ENCODE assay signal across 1 cellular context in the genomic region with DNA sequence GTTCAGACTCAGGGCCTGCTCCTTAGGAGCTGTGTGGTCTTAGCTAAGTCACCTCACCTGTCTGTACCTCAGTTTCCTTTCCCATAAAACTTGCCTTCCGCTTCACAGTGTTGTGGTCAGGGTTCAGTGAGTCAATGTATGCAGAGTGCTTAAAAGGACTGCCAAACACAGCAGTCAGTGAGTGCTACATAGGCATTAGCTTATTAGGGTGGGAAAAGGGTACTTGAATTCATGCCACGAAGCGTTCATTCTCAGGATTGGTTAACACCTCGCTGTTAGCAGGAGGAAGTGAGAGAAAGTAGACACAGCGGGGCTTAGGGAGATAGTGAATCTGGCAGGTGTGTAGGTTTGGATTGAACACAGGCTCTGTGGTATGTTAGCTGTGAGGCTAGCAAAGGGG.
TF ChIP-seq lines count a peak whose summit lies in the region.

No MANE protein-coding gene starts in this region.

TF ChIP-seq in WTC11, 78 proteins besides CTCF, POLR2A, EP300 and RAD21:
- no peak for TF ChIP-seq ZNF138 (CRISPR knock-in tag; conservative IDR thresholded peaks at IDR 0.05)
- no peak for TF ChIP-seq MXD4 (CRISPR knock-in tag; IDR thresholded peaks at IDR 0.05; ENCODE audit: borderline replicate concordance)
- no peak for TF ChIP-seq ELF4 (CRISPR knock-in tag; IDR thresholded peaks at IDR 0.05; ENCODE audit: low read depth)
- no peak for TF ChIP-seq NFE2L1 (CRISPR knock-in tag; IDR thresholded peaks at IDR 0.05)
- TF ChIP-seq, protein P1, sequence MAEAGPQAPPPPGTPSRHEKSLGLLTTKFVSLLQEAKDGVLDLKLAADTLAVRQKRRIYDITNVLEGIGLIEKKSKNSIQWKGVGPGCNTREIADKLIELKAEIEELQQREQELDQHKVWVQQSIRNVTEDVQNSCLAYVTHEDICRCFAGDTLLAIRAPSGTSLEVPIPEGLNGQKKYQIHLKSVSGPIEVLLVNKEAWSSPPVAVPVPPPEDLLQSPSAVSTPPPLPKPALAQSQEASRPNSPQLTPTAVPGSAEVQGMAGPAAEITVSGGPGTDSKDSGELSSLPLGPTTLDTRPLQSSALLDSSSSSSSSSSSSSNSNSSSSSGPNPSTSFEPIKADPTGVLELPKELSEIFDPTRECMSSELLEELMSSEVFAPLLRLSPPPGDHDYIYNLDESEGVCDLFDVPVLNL (CRISPR knock-in tag; IDR thresholded peaks at IDR 0.05; ENCODE audit: borderline replicate concordance, low read depth), result no peak
- no peak for TF ChIP-seq NFYB (CRISPR knock-in tag; conservative IDR thresholded peaks at IDR 0.05; ENCODE audit: low read depth)
- TF ChIP-seq, protein P2, sequence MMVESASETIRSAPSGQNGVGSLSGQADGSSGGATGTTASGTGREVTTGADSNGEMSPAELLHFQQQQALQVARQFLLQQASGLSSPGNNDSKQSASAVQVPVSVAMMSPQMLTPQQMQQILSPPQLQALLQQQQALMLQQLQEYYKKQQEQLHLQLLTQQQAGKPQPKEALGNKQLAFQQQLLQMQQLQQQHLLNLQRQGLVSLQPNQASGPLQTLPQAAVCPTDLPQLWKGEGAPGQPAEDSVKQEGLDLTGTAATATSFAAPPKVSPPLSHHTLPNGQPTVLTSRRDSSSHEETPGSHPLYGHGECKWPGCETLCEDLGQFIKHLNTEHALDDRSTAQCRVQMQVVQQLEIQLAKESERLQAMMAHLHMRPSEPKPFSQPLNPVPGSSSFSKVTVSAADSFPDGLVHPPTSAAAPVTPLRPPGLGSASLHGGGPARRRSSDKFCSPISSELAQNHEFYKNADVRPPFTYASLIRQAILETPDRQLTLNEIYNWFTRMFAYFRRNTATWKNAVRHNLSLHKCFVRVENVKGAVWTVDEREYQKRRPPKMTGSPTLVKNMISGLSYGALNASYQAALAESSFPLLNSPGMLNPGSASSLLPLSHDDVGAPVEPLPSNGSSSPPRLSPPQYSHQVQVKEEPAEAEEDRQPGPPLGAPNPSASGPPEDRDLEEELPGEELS (CRISPR knock-in tag; IDR thresholded peaks at IDR 0.05), result no peak
- TF ChIP-seq, protein P3, sequence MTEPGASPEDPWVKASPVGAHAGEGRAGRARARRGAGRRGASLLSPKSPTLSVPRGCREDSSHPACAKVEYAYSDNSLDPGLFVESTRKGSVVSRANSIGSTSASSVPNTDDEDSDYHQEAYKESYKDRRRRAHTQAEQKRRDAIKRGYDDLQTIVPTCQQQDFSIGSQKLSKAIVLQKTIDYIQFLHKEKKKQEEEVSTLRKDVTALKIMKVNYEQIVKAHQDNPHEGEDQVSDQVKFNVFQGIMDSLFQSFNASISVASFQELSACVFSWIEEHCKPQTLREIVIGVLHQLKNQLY (CRISPR knock-in tag; IDR thresholded peaks at IDR 0.05), result no peak
- TF ChIP-seq PRRX2 (CRISPR knock-in tag; IDR thresholded peaks at IDR 0.05), result no peak
- TF ChIP-seq, protein P4, sequence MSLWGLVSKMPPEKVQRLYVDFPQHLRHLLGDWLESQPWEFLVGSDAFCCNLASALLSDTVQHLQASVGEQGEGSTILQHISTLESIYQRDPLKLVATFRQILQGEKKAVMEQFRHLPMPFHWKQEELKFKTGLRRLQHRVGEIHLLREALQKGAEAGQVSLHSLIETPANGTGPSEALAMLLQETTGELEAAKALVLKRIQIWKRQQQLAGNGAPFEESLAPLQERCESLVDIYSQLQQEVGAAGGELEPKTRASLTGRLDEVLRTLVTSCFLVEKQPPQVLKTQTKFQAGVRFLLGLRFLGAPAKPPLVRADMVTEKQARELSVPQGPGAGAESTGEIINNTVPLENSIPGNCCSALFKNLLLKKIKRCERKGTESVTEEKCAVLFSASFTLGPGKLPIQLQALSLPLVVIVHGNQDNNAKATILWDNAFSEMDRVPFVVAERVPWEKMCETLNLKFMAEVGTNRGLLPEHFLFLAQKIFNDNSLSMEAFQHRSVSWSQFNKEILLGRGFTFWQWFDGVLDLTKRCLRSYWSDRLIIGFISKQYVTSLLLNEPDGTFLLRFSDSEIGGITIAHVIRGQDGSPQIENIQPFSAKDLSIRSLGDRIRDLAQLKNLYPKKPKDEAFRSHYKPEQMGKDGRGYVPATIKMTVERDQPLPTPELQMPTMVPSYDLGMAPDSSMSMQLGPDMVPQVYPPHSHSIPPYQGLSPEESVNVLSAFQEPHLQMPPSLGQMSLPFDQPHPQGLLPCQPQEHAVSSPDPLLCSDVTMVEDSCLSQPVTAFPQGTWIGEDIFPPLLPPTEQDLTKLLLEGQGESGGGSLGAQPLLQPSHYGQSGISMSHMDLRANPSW (CRISPR knock-in tag; conservative IDR thresholded peaks at IDR 0.05; ENCODE audit: low read depth), result no peak
- no peak for TF ChIP-seq FOXP1 (CRISPR knock-in tag; IDR thresholded peaks at IDR 0.05; ENCODE audit: borderline replicate concordance)
- no peak for TF ChIP-seq ZBTB21 (CRISPR knock-in tag; IDR thresholded peaks at IDR 0.05; ENCODE audit: borderline replicate concordance)
- TF ChIP-seq, protein P5, sequence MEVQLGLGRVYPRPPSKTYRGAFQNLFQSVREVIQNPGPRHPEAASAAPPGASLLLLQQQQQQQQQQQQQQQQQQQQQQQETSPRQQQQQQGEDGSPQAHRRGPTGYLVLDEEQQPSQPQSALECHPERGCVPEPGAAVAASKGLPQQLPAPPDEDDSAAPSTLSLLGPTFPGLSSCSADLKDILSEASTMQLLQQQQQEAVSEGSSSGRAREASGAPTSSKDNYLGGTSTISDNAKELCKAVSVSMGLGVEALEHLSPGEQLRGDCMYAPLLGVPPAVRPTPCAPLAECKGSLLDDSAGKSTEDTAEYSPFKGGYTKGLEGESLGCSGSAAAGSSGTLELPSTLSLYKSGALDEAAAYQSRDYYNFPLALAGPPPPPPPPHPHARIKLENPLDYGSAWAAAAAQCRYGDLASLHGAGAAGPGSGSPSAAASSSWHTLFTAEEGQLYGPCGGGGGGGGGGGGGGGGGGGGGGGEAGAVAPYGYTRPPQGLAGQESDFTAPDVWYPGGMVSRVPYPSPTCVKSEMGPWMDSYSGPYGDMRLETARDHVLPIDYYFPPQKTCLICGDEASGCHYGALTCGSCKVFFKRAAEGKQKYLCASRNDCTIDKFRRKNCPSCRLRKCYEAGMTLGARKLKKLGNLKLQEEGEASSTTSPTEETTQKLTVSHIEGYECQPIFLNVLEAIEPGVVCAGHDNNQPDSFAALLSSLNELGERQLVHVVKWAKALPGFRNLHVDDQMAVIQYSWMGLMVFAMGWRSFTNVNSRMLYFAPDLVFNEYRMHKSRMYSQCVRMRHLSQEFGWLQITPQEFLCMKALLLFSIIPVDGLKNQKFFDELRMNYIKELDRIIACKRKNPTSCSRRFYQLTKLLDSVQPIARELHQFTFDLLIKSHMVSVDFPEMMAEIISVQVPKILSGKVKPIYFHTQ (CRISPR knock-in tag; IDR thresholded peaks at IDR 0.05), result no peak
- TF ChIP-seq, protein P6, sequence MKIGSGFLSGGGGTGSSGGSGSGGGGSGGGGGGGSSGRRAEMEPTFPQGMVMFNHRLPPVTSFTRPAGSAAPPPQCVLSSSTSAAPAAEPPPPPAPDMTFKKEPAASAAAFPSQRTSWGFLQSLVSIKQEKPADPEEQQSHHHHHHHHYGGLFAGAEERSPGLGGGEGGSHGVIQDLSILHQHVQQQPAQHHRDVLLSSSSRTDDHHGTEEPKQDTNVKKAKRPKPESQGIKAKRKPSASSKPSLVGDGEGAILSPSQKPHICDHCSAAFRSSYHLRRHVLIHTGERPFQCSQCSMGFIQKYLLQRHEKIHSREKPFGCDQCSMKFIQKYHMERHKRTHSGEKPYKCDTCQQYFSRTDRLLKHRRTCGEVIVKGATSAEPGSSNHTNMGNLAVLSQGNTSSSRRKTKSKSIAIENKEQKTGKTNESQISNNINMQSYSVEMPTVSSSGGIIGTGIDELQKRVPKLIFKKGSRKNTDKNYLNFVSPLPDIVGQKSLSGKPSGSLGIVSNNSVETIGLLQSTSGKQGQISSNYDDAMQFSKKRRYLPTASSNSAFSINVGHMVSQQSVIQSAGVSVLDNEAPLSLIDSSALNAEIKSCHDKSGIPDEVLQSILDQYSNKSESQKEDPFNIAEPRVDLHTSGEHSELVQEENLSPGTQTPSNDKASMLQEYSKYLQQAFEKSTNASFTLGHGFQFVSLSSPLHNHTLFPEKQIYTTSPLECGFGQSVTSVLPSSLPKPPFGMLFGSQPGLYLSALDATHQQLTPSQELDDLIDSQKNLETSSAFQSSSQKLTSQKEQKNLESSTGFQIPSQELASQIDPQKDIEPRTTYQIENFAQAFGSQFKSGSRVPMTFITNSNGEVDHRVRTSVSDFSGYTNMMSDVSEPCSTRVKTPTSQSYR (CRISPR knock-in tag; IDR thresholded peaks at IDR 0.05), result no peak
- no peak for TF ChIP-seq NFATC4 (CRISPR knock-in tag; IDR thresholded peaks at IDR 0.05)
- TF ChIP-seq RELA (CRISPR knock-in tag; IDR thresholded peaks at IDR 0.05; ENCODE audit: borderline replicate concordance), result no peak
- TF ChIP-seq, protein P7, sequence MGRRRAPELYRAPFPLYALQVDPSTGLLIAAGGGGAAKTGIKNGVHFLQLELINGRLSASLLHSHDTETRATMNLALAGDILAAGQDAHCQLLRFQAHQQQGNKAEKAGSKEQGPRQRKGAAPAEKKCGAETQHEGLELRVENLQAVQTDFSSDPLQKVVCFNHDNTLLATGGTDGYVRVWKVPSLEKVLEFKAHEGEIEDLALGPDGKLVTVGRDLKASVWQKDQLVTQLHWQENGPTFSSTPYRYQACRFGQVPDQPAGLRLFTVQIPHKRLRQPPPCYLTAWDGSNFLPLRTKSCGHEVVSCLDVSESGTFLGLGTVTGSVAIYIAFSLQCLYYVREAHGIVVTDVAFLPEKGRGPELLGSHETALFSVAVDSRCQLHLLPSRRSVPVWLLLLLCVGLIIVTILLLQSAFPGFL (CRISPR knock-in tag; IDR thresholded peaks at IDR 0.05; ENCODE audit: borderline replicate concordance), result no peak
- TF ChIP-seq, protein P8, sequence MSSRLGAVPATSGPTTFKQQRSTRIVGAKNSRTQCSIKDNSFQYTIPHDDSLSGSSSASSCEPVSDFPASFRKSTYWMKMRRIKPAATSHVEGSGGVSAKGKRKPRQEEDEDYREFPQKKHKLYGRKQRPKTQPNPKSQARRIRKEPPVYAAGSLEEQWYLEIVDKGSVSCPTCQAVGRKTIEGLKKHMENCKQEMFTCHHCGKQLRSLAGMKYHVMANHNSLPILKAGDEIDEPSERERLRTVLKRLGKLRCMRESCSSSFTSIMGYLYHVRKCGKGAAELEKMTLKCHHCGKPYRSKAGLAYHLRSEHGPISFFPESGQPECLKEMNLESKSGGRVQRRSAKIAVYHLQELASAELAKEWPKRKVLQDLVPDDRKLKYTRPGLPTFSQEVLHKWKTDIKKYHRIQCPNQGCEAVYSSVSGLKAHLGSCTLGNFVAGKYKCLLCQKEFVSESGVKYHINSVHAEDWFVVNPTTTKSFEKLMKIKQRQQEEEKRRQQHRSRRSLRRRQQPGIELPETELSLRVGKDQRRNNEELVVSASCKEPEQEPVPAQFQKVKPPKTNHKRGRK (CRISPR knock-in tag; IDR thresholded peaks at IDR 0.05; ENCODE audit: borderline replicate concordance), result no peak
